7 cellular contexts compared by ENCODE assay signal in the genomic region with DNA sequence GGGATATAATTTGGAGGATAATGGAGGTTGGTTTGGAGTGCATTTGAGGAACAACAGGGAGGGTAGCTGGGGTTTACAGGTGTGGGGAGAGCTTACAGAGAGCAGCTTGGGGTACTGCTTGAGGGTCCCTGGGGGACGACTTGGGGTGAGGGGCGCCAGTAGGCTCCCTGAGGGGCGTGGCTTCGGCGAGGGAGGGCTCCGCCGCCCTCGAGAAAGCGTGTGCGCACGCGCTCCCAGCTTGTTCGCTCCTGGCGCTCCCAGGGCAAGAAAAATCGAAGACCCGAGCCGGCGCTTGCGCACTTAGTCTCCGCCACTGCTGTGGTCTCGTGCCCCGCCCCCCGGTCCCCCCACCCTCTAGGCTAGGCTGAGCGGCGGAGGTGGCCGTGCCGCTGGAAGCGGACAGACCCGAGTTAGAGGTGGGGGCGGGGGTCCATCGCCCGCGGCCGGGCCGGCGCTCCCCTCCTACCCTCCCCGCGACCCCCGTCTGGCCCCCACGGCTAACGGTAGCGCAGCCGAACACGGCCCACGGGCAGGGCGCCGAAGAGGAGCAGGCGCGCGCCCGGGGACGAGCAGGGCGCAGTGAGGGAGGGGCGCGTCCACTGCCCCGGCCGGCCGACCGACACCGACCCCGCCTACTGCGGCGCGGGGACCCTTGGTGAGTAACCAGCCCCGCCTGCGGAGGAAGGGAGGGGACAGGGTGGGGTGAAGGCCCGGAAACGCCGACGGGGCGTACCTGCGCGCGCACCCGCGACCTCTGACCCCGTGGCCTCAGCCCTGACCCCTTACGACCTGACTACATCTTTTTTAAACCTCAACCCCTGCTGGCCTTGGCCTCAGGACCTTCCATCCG. TPM values are rescaled to one million over a fixed set of nuclear protein-coding genes. Genes with fewer than 3 reads are reported as not detected.
DNase-seq lines count a peak whose midpoint lies in the region; ATAC-seq and TF ChIP-seq lines count a peak whose summit lies in the region.

No MANE protein-coding gene starts in this region.

- DNase-seq in NCI-H1105 treated with DMSO at 0.1 percent for 48 hours (lab: John Stamatoyannopoulos, UW) (peak; percentile 77), cerebellar cortex (ENCODE audit: low spot score) (peak; percentile 37), left lobe of liver (ENCODE audit: low spot score) (no peak), OCI-M1 (lab: John Stamatoyannopoulos, UW) (no peak)
- DNase-seq in activated CD4-positive, CD25-positive, alpha-beta regulatory T cell (lab: John Stamatoyannopoulos, UW), result peak; percentile 14 to 41 (median 18)
- DNase-seq in stimulated activated CD4-positive, alpha-beta T cell treated with anti-CD3 and anti-CD28 coated beads, Interleukin-4, amount 100 ng/mL, for 24 hours, result peak; percentile 63

- TF ChIP-seq POLR2A in GM18505 (IDR thresholded peaks at IDR 0.05; ENCODE audit: borderline replicate concordance, extremely low read depth, insufficient read depth, insufficient read length), result peak; percentile 17

- ATAC-seq in GM18505 (IDR thresholded peaks at IDR 0.05; ENCODE audit: unreplicated experiment) (no peak), left lobe of liver (peak; percentile 86)

RNA-seq across cellular contexts. Expression of a gene that starts 5.4 kb away (rescaled TPM):
- 4.7 TPM for total RNA-seq in left lobe of liver

RNA-seq across cellular contexts. Expression of a gene that starts 10.3 kb away (rescaled TPM):
- total RNA-seq in left lobe of liver, result 16.8 TPM

RNA-seq across cellular contexts. Expression of a gene that starts 20.4 kb away (rescaled TPM):
- 5.4 TPM for total RNA-seq in left lobe of liver

RNA-seq across cellular contexts. Expression of a gene that starts 26.2 kb away (rescaled TPM):
- total RNA-seq in left lobe of liver, result 49.4 TPM

RNA-seq across cellular contexts. Expression of a gene that starts 51.4 kb away (rescaled TPM):
- 22.7 TPM for total RNA-seq in left lobe of liver

Comparison
In these comparisons a context has a peak if more than half of its experiments do, and no peak if none do; other contexts are left out.
1. DNase-seq: peak in NCI-H1105 treated with DMSO at 0.1 percent for 48 hours (single experiment), activated CD4-positive, CD25-positive, alpha-beta regulatory T cell (4 of 4), cerebellar cortex (single experiment) and stimulated activated CD4-positive, alpha-beta T cell treated with anti-CD3 and anti-CD28 coated beads, Interleukin-4, amount 100 ng/mL, for 24 hours (single experiment); none in left lobe of liver (single experiment) and OCI-M1 (single experiment).